8 cellular contexts compared by ENCODE assay signal in genomic region chr5:173781826-173782670, GRCh38.
DNase-seq lines count a peak whose midpoint lies in the region; ATAC-seq and TF ChIP-seq lines count a peak whose summit lies in the region.

No MANE protein-coding gene starts in this region.

- no peaks in the 10 kb centered on the region for H3K36me3 ChIP-seq in naive thymus-derived CD4-positive, alpha-beta T cell (ENCODE audit: control insufficient read depth in 2 of 3, insufficient read depth in 3 of 3, low read length in 3 of 3)

- DNase-seq in DMS 273 treated with DMSO at 0.1 percent for 48 hours (lab: John Stamatoyannopoulos, UW) = peak; percentile 38
- peak; percentile 4 for DNase-seq in NOMO-1 treated with dmso at 0.1 percent for 144 hours (lab: John Stamatoyannopoulos, UW; ENCODE audit: unreplicated experiment)
- peak; percentile 49 for DNase-seq in activated T-cell treated with anti-CD3 and anti-CD28 coated beads for 24 hours (ENCODE audit: low read depth)
- DNase-seq in epithelial cell of proximal tubule (ENCODE audit: low read depth) = peak; percentile 73
- DNase-seq in naive thymus-derived CD4-positive, alpha-beta T cell = peak; percentile 30 to 65 (median 59)
- DNase-seq in stimulated activated effector memory CD8-positive, alpha-beta T cell treated with anti-CD3 and anti-CD28 coated beads, Interleukin-12 subunit alpha, Interleukin-12 subunit beta, amount 100 ng/mL, for 72 hours (ENCODE audit: low spot score in 2 of 2) = peak in 1 of 2 donors; percentile 7
- DNase-seq in cortex of kidney (lab: John Stamatoyannopoulos, UW) = no peak
- DNase-seq in GM19238 (ENCODE audit: insufficient read length, low spot score) = no peak

- H3K4me1 Mint-ChIP-seq in naive thymus-derived CD4-positive, alpha-beta T cell = peaks cover 7 to 26% (median 15%) of the 10 kb centered on the region in 7 donors
- H3K4me1 Mint-ChIP-seq in stimulated activated effector memory CD8-positive, alpha-beta T cell treated with anti-CD3 and anti-CD28 coated beads, Interleukin-12 subunit alpha, Interleukin-12 subunit beta, amount 100 ng/mL, for 72 hours = peaks cover 5% of the 10 kb centered on the region

- no peaks in the 10 kb centered on the region for H3K36me3 Mint-ChIP-seq in naive thymus-derived CD4-positive, alpha-beta T cell
- no peaks in the 10 kb centered on the region for H3K36me3 Mint-ChIP-seq in stimulated activated effector memory CD8-positive, alpha-beta T cell treated with anti-CD3 and anti-CD28 coated beads, Interleukin-12 subunit alpha, Interleukin-12 subunit beta, amount 100 ng/mL, for 72 hours

- CTCF ChIA-PET in naive thymus-derived CD4-positive, alpha-beta T cell (lab: Charles Lee) = no interaction called here

- H3K27me3 Mint-ChIP-seq in naive thymus-derived CD4-positive, alpha-beta T cell = peaks cover 0 to under 1% (median 0%) of the 10 kb centered on the region in 5 donors

- POLR2A ChIA-PET in naive thymus-derived CD4-positive, alpha-beta T cell (lab: Charles Lee) = no interaction called here

- no peak for TF ChIP-seq CTCF in epithelial cell of proximal tubule (conservative IDR thresholded peaks at IDR 0.05; ENCODE audit: low read depth, low read length)

- peak; percentile 89 for ATAC-seq in naive thymus-derived CD4-positive, alpha-beta T cell
- ATAC-seq in stimulated activated effector memory CD8-positive, alpha-beta T cell treated with anti-CD3 and anti-CD28 coated beads, Interleukin-12 subunit alpha, Interleukin-12 subunit beta, amount 100 ng/mL, for 72 hours = peak; percentile 66

- peaks cover 4 to 6% of the 10 kb centered on the region in 2 donors for H3K4me1 ChIP-seq in naive thymus-derived CD4-positive, alpha-beta T cell (ENCODE audit: control insufficient read depth in 2 of 2, insufficient read depth in 2 of 2, low read length in 2 of 2)

- H3K27me3 ChIP-seq in naive thymus-derived CD4-positive, alpha-beta T cell (ENCODE audit: control insufficient read depth in 2 of 2, insufficient read depth in 2 of 2, low read length in 2 of 2) = no peaks in the 10 kb centered on the region

- no peaks in the 10 kb centered on the region for H3K9me3 ChIP-seq in naive thymus-derived CD4-positive, alpha-beta T cell (ENCODE audit: control insufficient read depth in 2 of 3, low read length in 3 of 3)

- H3K27ac Mint-ChIP-seq in naive thymus-derived CD4-positive, alpha-beta T cell = peak overlapping the region; percentile 16 to 84 (median 79)
- peak overlapping the region; percentile 82 for H3K27ac Mint-ChIP-seq in stimulated activated effector memory CD8-positive, alpha-beta T cell treated with anti-CD3 and anti-CD28 coated beads, Interleukin-12 subunit alpha, Interleukin-12 subunit beta, amount 100 ng/mL, for 72 hours

- H3K9me3 Mint-ChIP-seq in naive thymus-derived CD4-positive, alpha-beta T cell = peaks cover 0 to 2% (median 0%) of the 10 kb centered on the region in 11 donors
- H3K9me3 Mint-ChIP-seq in stimulated activated effector memory CD8-positive, alpha-beta T cell treated with anti-CD3 and anti-CD28 coated beads, Interleukin-12 subunit alpha, Interleukin-12 subunit beta, amount 100 ng/mL, for 72 hours = no peaks in the 10 kb centered on the region

- H3K4me3 ChIP-seq in epithelial cell of proximal tubule (ENCODE audit: low read depth, low read length) = no peak overlapping the region
- no peak overlapping the region for H3K4me3 ChIP-seq in naive thymus-derived CD4-positive, alpha-beta T cell (ENCODE audit: low read length)

- H3K27ac ChIP-seq in naive thymus-derived CD4-positive, alpha-beta T cell (ENCODE audit: low read depth, low read length) = no peak overlapping the region

- intact Hi-C loops in naive thymus-derived CD4-positive, alpha-beta T cell (cut with micrococcal nuclease) = loop anchor here in 1 of 2 donors (2.0 kb wide), 3 partner anchors 107 to 165 kb away; partner anchors contain the start of genes BOD1 and CPEB4

- H3K4me3 Mint-ChIP-seq in naive thymus-derived CD4-positive, alpha-beta T cell = peak overlapping the region in 6 of 10 donors; percentile 1 to 46 (median 19)
- H3K4me3 Mint-ChIP-seq in stimulated activated effector memory CD8-positive, alpha-beta T cell treated with anti-CD3 and anti-CD28 coated beads, Interleukin-12 subunit alpha, Interleukin-12 subunit beta, amount 100 ng/mL, for 72 hours = peak overlapping the region; percentile 10

Comparison
In these comparisons a context has a peak if more than half of its experiments do, and no peak if none do; other contexts are left out.
1. DNase-seq: peak in DMS 273 treated with DMSO at 0.1 percent for 48 hours (single experiment), NOMO-1 treated with dmso at 0.1 percent for 144 hours (single experiment), activated T-cell treated with anti-CD3 and anti-CD28 coated beads for 24 hours (single experiment), epithelial cell of proximal tubule (single experiment) and naive thymus-derived CD4-positive, alpha-beta T cell (9 of 9); none in cortex of kidney (single experiment) and GM19238 (single experiment).